Comparison of ENCODE assay signal across 17 cellular contexts in the genomic region with DNA sequence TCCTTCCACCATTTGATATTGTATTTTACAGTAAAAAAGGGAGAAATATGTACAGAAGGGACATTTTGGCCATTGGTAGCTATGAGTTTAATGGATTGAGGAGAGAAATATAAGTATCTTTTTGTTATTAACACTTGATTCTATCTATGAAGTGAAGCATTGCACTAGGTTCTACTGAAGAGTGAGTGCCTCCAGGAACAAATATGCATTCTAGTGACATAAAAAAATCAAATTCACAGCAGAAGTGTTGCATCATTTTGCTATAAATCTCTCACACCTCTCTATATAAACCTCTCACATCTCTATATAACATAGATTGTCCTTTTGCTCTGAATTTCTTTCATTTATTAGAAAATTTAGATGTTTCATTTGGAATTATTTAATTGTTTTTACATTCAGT. TPM values are rescaled to one million over a fixed set of nuclear protein-coding genes. Genes with fewer than 3 reads are reported as not detected.
DNase-seq lines count a peak whose midpoint lies in the region; TF ChIP-seq lines count a peak whose summit lies in the region.
"Had no signal": no experiment of that assay in that cellular context is flagged by ENCODE, and none has a peak within 500 bp of the region (broad histone marks: within the 10 kb centered on the region; RNA-seq: fewer than 3 reads in every experiment).

No MANE protein-coding gene starts in this region.

- peaks cover 10% of the 10 kb centered on the region for H3K9me3 Mint-ChIP-seq in MCF 10A (ENCODE audit: unreplicated experiment)

- H3K4me3 Mint-ChIP-seq in MCF 10A (ENCODE audit: unreplicated experiment), result no peak overlapping the region
- H3K4me3 Mint-ChIP-seq: CD4-positive, alpha-beta T cell had no signal

- H3K4me1 ChIP-seq in breast epithelium (no peaks in the 10 kb centered on the region), mucosa of stomach (ENCODE audit: control insufficient read depth, insufficient read depth, low read length) (peaks cover 4% of the 10 kb centered on the region)

- CTCF ChIA-PET in MCF 10A (lab: Yijun Ruan, JAX), result no interaction called here

- H3K9me3 ChIP-seq in breast epithelium, result no peaks in the 10 kb centered on the region
- no peaks in the 10 kb centered on the region for H3K9me3 ChIP-seq in mucosa of stomach (ENCODE audit: control insufficient read depth, low read length)

- POLR2A ChIA-PET in MCF 10A (lab: Yijun Ruan, JAX), result interaction anchor here (1.3 kb wide), 1 partner anchor 14 kb away, joined by 3 read pairs; no protein-coding TSS in a partner anchor

- H3K36me3 ChIP-seq in breast epithelium (no peaks in the 10 kb centered on the region), mucosa of stomach (ENCODE audit: control insufficient read depth, insufficient read depth, low read length) (no peaks in the 10 kb centered on the region)

- peak overlapping the region; percentile 30 for H3K27ac Mint-ChIP-seq in MCF 10A (ENCODE audit: low read depth, unreplicated experiment)
- H3K27ac Mint-ChIP-seq: CD4-positive, alpha-beta T cell had no signal

- no peaks in the 10 kb centered on the region for H3K36me3 Mint-ChIP-seq in MCF 10A (ENCODE audit: insufficient read depth, unreplicated experiment)

- TF ChIP-seq CTCF in MCF 10A (IDR thresholded peaks at IDR 0.05; ENCODE audit: unreplicated experiment) (no peak), breast epithelium (IDR thresholded peaks at IDR 0.05) (no peak), epithelial cell of esophagus (IDR thresholded peaks at IDR 0.05; ENCODE audit: insufficient read depth, low read depth, low read length, missing control alignments) (no peak)

- intact Hi-C loops in MCF 10A (cut with micrococcal nuclease) (no loop called here), breast epithelium (cut with DNase I; ENCODE audit: low total_unique reads) (no loop called here)

- no TSS peak for BruUV-seq in MCF 10A (replicated peaks; lab: Mats Ljungman, UMichigan)

- no peak for TF ChIP-seq POLR2A in breast epithelium (IDR thresholded peaks at IDR 0.05)

- H3K9ac ChIP-seq in mucosa of stomach (ENCODE audit: low read length), result peak overlapping the region; percentile 80
- H3K9ac ChIP-seq: GM23248 had no signal

- no peak overlapping the region for H3K27ac ChIP-seq in breast epithelium
- H3K27ac ChIP-seq: GM23248 had no signal

- peaks cover 10% of the 10 kb centered on the region for H3K4me1 Mint-ChIP-seq in MCF 10A (ENCODE audit: insufficient read depth, unreplicated experiment)

- no peak for DNase-seq in MCF 10A (ENCODE audit: unreplicated experiment)
- DNase-seq in breast epithelium (ENCODE audit: low spot score in 2 of 2), result no peak
- DNase-seq in epithelial cell of esophagus (ENCODE audit: low read depth), result no peak
- no peak for DNase-seq in AG08396 (ENCODE audit: low spot score)
- no peak for DNase-seq in midbrain (lab: John Stamatoyannopoulos, UW)
- DNase-seq in activated naive CD4-positive, alpha-beta T cell (lab: John Stamatoyannopoulos, UW), result no peak
- no peak for DNase-seq in RKO (ENCODE audit: low spot score)
- DNase-seq: CD4-positive, alpha-beta T cell; GM23248; HCEC 1CT; NCI-H187 treated with DMSO at 0.1 percent for 48 hours; NCI-H524; NCI-H82; OCI-M1; RPMI8226; SIG-M5 had no signal

- H3K27me3 Mint-ChIP-seq in MCF 10A (ENCODE audit: insufficient read depth, unreplicated experiment), result peaks cover 39% of the 10 kb centered on the region

- H3K4me3 ChIP-seq in breast epithelium, result no peak overlapping the region
- H3K4me3 ChIP-seq in epithelial cell of esophagus (ENCODE audit: low read length), result peak overlapping the region; percentile 33
- H3K4me3 ChIP-seq in mucosa of stomach (ENCODE audit: low read length), result peak overlapping the region; percentile 31
- H3K4me3 ChIP-seq: GM23248 had no signal

- H3K27me3 ChIP-seq in breast epithelium (peaks cover 0 to 8% of the 10 kb centered on the region in 2 donors), mucosa of stomach (ENCODE audit: control insufficient read depth, insufficient read depth, low read length) (no peaks in the 10 kb centered on the region)

RNA-seq across cellular contexts. Expression of gene SYTL5, which starts 0.4 kb away (rescaled TPM):
- total RNA-seq in MCF 10A (2022) (0.07 TPM in 1 of 2 replicates, not detected in the other), breast epithelium (1 to 10 TPM in 2 of 3 donors, under 1 TPM in 1; 0.80 to 10.0 (median 3.9) TPM)
- total RNA-seq: CD4-positive, alpha-beta T cell; GM23248 had no signal

Comparison
In these comparisons a context has a peak if more than half of its experiments do, and no peak if none do; other contexts are left out.
1. H3K4me3 ChIP-seq: peak in epithelial cell of esophagus (single experiment) and mucosa of stomach (single experiment); none in breast epithelium (0 of 3).